In the genomic region with DNA sequence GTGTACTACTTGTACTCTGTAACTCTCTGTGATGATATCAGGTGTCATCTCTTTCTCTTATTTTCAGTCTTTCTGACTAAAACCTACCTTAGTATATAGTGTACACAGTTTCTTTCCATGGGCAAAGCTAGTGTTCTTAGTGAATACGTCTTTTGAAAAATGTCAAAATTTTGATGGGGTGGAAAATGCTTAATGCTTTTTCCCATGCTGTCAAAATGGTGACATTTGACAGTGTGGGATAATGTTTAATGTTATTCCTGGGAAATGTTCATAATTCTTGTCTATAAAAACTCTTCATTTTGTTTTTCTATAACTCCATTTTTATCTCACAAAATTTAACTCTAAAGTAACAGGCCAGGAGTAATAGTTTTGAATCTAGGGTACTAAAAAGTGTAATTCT, we compare ENCODE assay signal across 34 cellular contexts.
"Had no signal": no experiment of that assay in that cellular context is flagged by ENCODE, and none has a peak within 500 bp of the region (broad histone marks: within the 10 kb centered on the region; RNA-seq: fewer than 3 reads in every experiment).

No MANE protein-coding gene starts in this region.

- H3K36me3 ChIP-seq: MG63 had no signal

- H3K4me2 ChIP-seq: KMS-11 had no signal

- DNase-seq: Karpas-422, Kasumi-1, MG63, MM.1S, MV-4-11, NCI-H1048, NCI-H1092, NCI-H1092 treated with DMSO at 0.1 percent for 48 hours, NCI-H1105, NCI-H1105 treated with DMSO at 0.1 percent for 48 hours, NCI-H1417, NCI-H1417 treated with DMSO at 0.1 percent for 48 hours, NCI-H1436, NCI-H1436 treated with DMSO at 0.1 percent for 48 hours, NCI-H146, NCI-H1694, NCI-H1694 treated with DMSO at 0.1 percent for 48 hours, NCI-H187, NCI-H187 treated with DMSO at 0.1 percent for 48 hours, NCI-H1930, NCI-H2029, NCI-H2029 treated with DMSO at 0.1 percent for 48 hours, NCI-H2081, NCI-H2081 treated with DMSO at 0.1 percent for 48 hours, NCI-H2107, NCI-H2171, NCI-H2171 treated with DMSO at 0.1 percent for 48 hours, NCI-H2227 treated with DMSO at 0.1 percent for 48 hours, NCI-H226, NCI-H345, NCI-H446, NCI-H446 treated with DMSO at 0.1 percent for 48 hours, NCI-H510A had no signal

- H3K27me3 ChIP-seq: MG63 had no signal

- H3K4me3 ChIP-seq: MG63 had no signal

- H3K9me3 ChIP-seq: MG63 had no signal

- H3K27ac ChIP-seq: KMS-11 had no signal

- H3K9ac ChIP-seq: KMS-11 had no signal
